16 cellular contexts compared by ENCODE assay signal in the genomic region with DNA sequence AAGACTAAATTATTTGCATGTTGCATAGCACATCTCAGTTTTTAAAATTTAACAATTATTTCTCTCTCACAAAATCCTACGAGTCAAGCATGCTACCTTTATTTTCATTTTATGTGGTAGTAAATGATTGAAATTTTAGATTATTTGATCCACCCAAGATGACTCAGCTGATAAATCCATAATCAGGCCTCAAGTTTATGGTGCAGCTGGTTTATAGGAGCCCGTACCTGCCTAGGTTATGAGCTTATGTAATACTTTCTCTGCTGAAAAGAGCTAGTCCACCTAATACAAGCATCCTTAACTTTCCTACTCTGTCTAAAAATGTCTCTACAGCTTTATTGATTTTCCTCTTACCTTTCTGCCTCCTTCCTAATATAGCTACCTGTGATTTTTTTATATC. TPM values are rescaled to one million over a fixed set of nuclear protein-coding genes. Genes with fewer than 3 reads are reported as not detected.
DNase-seq lines count a peak whose midpoint lies in the region; ATAC-seq and TF ChIP-seq lines count a peak whose summit lies in the region.
"Had no signal": no experiment of that assay in that cellular context is flagged by ENCODE, and none has a peak within 500 bp of the region (broad histone marks: within the 10 kb centered on the region; RNA-seq: fewer than 3 reads in every experiment).

No MANE protein-coding gene starts in this region.

- no peaks in the 10 kb centered on the region for H3K36me3 ChIP-seq in mucosa of descending colon (ENCODE audit: low read depth)
- H3K36me3 ChIP-seq: BLaER1 treated with 17β-estradiol and CSF1 and Interleukin-3, amounts not matched to agents 10 nM and 100 nM had no signal

- CTCF ChIA-PET in activated CD4-positive, alpha-beta memory T cell treated with anti-CD3 and anti-CD28 coated beads, Interleukin-2, amount 10 ng/mL, durations not matched to agents 7 days and 5 days (lab: Charles Lee) = interaction anchor here (0.9 kb wide), 1 partner anchor 16 kb away, joined by 3 read pairs; no protein-coding TSS in a partner anchor

- POLR2A ChIA-PET in activated CD4-positive, alpha-beta memory T cell treated with anti-CD3 and anti-CD28 coated beads, Interleukin-2, amount 10 ng/mL, durations not matched to agents 7 days and 5 days (lab: Charles Lee) = no interaction called here

- peaks cover 21% of the 10 kb centered on the region for H3K27me3 Mint-ChIP-seq in activated CD4-positive, alpha-beta memory T cell treated with anti-CD3 and anti-CD28 coated beads, Interleukin-2, amount 10 ng/mL, durations not matched to agents 7 days and 5 days

- DNase-seq in HT-29 (ENCODE audit: low spot score) (peak; percentile 68), left colon (no peak), mucosa of descending colon (no peak), inferior parietal cortex (ENCODE audit: extremely low spot score) (no peak), superior temporal gyrus (ENCODE audit: extremely low spot score) (no peak)
- no peak for DNase-seq in activated CD4-positive, alpha-beta memory T cell treated with anti-CD3 and anti-CD28 coated beads, Interleukin-2, amount 10 ng/mL, durations not matched to agents 7 days and 5 days
- DNase-seq: AML-193; Caco-2; Calu3; CD4-positive, alpha-beta T cell; CD8-positive, alpha-beta T cell; DMS79 treated with DMSO at 0.1 percent for 48 hours; GF-D8 had no signal

- intact Hi-C loops in left colon (cut with DNase I, micrococcal nuclease) (no loop called here), mucosa of descending colon (cut with DNase I, micrococcal nuclease) (no loop called here)

- H3K4me3 Mint-ChIP-seq in activated CD4-positive, alpha-beta memory T cell treated with anti-CD3 and anti-CD28 coated beads, Interleukin-2, amount 10 ng/mL, durations not matched to agents 7 days and 5 days = no peak overlapping the region
- H3K4me3 Mint-ChIP-seq: B cell; CD4-positive, alpha-beta T cell; CD8-positive, alpha-beta T cell had no signal

- no peaks in the 10 kb centered on the region for H3K4me1 Mint-ChIP-seq in activated CD4-positive, alpha-beta memory T cell treated with anti-CD3 and anti-CD28 coated beads, Interleukin-2, amount 10 ng/mL, durations not matched to agents 7 days and 5 days
- H3K4me1 Mint-ChIP-seq: B cell had no signal

- H3K9me3 Mint-ChIP-seq in activated CD4-positive, alpha-beta memory T cell treated with anti-CD3 and anti-CD28 coated beads, Interleukin-2, amount 10 ng/mL, durations not matched to agents 7 days and 5 days = no peaks in the 10 kb centered on the region
- H3K9me3 Mint-ChIP-seq: CD4-positive, alpha-beta T cell; CD8-positive, alpha-beta T cell had no signal

- H3K4me3 ChIP-seq in mucosa of descending colon = no peak overlapping the region
- H3K4me3 ChIP-seq: A549; BLaER1 treated with 17β-estradiol and CSF1 and Interleukin-3, amounts not matched to agents 10 nM and 100 nM had no signal

- H3K36me3 Mint-ChIP-seq in activated CD4-positive, alpha-beta memory T cell treated with anti-CD3 and anti-CD28 coated beads, Interleukin-2, amount 10 ng/mL, durations not matched to agents 7 days and 5 days (ENCODE audit: low read depth) = no peaks in the 10 kb centered on the region
- H3K36me3 Mint-ChIP-seq: CD8-positive, alpha-beta T cell had no signal

- TF ChIP-seq CTCF in mucosa of descending colon (IDR thresholded peaks at IDR 0.05) = no peak

- no peaks in the 10 kb centered on the region for H3K9me3 ChIP-seq in mucosa of descending colon

- no peak overlapping the region for H3K27ac Mint-ChIP-seq in activated CD4-positive, alpha-beta memory T cell treated with anti-CD3 and anti-CD28 coated beads, Interleukin-2, amount 10 ng/mL, durations not matched to agents 7 days and 5 days
- H3K27ac Mint-ChIP-seq: B cell; CD4-positive, alpha-beta T cell; CD8-positive, alpha-beta T cell had no signal

- ATAC-seq in left colon (peak; percentile 99), mucosa of descending colon (peak; percentile 98)
- ATAC-seq: A549; CD8-positive, alpha-beta T cell had no signal

- no peaks in the 10 kb centered on the region for H3K4me1 ChIP-seq in mucosa of descending colon (ENCODE audit: low read depth)
- H3K4me1 ChIP-seq: A549; BLaER1 treated with 17β-estradiol and CSF1 and Interleukin-3, amounts not matched to agents 10 nM and 100 nM had no signal

RNA-seq across cellular contexts. Expression of a gene that starts 41.2 kb away (rescaled TPM):
- 0.03 and 0.05 TPM in 2 replicates for total RNA-seq in HT-29 (2014; rRNA removed; shearing (Covaris generic))
- total RNA-seq in left colon (not detected), mucosa of descending colon (not detected)
- total RNA-seq in activated CD4-positive, alpha-beta memory T cell treated with anti-CD3 and anti-CD28 coated beads, Interleukin-2, amount 10 ng/mL, durations not matched to agents 7 days and 5 days = not detected
- total RNA-seq: B cell; CD4-positive, alpha-beta T cell; CD8-positive, alpha-beta T cell had no signal
